18 cellular contexts compared by ENCODE assay signal in the genomic region with DNA sequence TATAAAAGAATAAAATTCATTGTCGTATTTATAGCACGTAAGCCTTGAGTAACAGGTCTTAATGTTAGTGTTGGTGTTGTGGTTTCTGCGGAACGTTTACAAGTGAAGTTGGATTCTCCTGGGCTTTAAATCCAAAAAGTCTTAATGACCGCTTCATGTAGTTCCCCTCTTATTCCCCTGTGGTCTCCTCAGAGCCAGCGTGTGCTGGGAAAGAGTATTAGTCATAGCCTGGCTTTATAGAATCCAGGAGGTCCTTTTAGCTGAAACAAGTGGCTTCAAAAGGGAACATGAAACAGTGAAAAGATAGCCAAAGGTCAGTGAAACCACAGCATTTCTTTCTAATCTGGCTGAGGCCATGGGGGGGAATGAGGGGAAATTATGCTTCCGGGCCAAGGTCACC.
DNase-seq lines count a peak whose midpoint lies in the region; ATAC-seq and TF ChIP-seq lines count a peak whose summit lies in the region.
"Had no signal": no experiment of that assay in that cellular context is flagged by ENCODE, and none has a peak within 500 bp of the region (broad histone marks: within the 10 kb centered on the region; RNA-seq: fewer than 3 reads in every experiment).

No MANE protein-coding gene starts in this region.

- H3K4ac ChIP-seq in neuronal stem cell (ENCODE audit: low read length): no peak overlapping the region

- H2BK5ac ChIP-seq in neuronal stem cell (ENCODE audit: low read length): no peak overlapping the region

- H3K4me2 ChIP-seq in SK-N-SH (no peak overlapping the region), neuronal stem cell (ENCODE audit: insufficient read depth, low read length, poor library complexity, severe bottlenecking) (no peak overlapping the region)

- H4K91ac ChIP-seq in neuronal stem cell (ENCODE audit: low read depth, low read length, poor library complexity): no peak overlapping the region

- H3K9me2 ChIP-seq in SK-N-SH: no peaks in the 10 kb centered on the region

- H3K27ac ChIP-seq in SK-N-SH (ENCODE audit: low read depth in 2 of 2, low read length in 1 of 2): no peak overlapping the region; a peak in 1 of 4 replicates
- H3K27ac ChIP-seq in neuronal stem cell (replicated peaks; ENCODE audit: low read length): no peak overlapping the region
- H3K27ac ChIP-seq: 22Rv1, HL-60, spleen had no signal

- POLR2A ChIA-PET in SK-N-SH (lab: Yijun Ruan, JAX): no interaction called here

- DNase-seq in SK-N-SH (no peak), T1000 (lab: John Stamatoyannopoulos, UW) (peak; percentile 4), fibroblast of villous mesenchyme (ENCODE audit: low read depth) (peak; percentile 45), smooth muscle cell of the brain vasculature (ENCODE audit: low read depth, low spot score) (peak; percentile 28), DMS79 (lab: John Stamatoyannopoulos, UW) (no peak), neuronal stem cell (ENCODE audit: low spot score) (no peak), KBM-7 (no peak)
- DNase-seq: activated CD8-positive, alpha-beta T cell treated with anti-CD3 and anti-CD28 coated beads for 36 hours; Calu3; endodermal cell; HFFc6; hypothalamus; spleen had no signal

- H3K36me3 ChIP-seq in SK-N-SH (replicated peaks in 1 of 2; ENCODE audit: control insufficient read depth in 1 of 2, insufficient read depth in 2 of 2, low read length in 1 of 2): no peaks in the 10 kb centered on the region
- H3K36me3 ChIP-seq in neuronal stem cell (replicated peaks in 1 of 2; ENCODE audit: control insufficient read depth in 2 of 2, insufficient read depth in 2 of 2, low read length in 2 of 2): no peaks in the 10 kb centered on the region
- H3K36me3 ChIP-seq: breast epithelium had no signal

- no peak for ATAC-seq in SK-N-SH treated with all-trans-retinoic acid at 6 μM for 48 hours
- ATAC-seq: activated CD8-positive, alpha-beta T cell treated with anti-CD3 and anti-CD28 coated beads for 36 hours had no signal

- no peaks in the 10 kb centered on the region for H3K27me3 ChIP-seq in SK-N-SH (ENCODE audit: insufficient read depth)
- H3K27me3 ChIP-seq in neuronal stem cell (ENCODE audit: control insufficient read depth in 3 of 3, insufficient read depth in 3 of 3, low read depth in 1 of 3, low read length in 3 of 3): no peaks in the 10 kb centered on the region
- H3K27me3 ChIP-seq: spleen had no signal

- no peak overlapping the region for H2AFZ ChIP-seq in SK-N-SH (ENCODE audit: low read depth)
- H2AFZ ChIP-seq in neuronal stem cell (ENCODE audit: low read length): no peak overlapping the region

- no peaks in the 10 kb centered on the region for H3K79me1 ChIP-seq in neuronal stem cell (ENCODE audit: low read depth, low read length)

- H3K4me3 ChIP-seq in SK-N-SH (ENCODE audit: low read depth in 2 of 2, low read length in 1 of 2) (no peak overlapping the region), fibroblast of villous mesenchyme (ENCODE audit: low read depth, low read length) (no peak overlapping the region), neuronal stem cell (ENCODE audit: low read length in 2 of 2) (no peak overlapping the region)
- H3K4me3 ChIP-seq: breast epithelium, lung, spleen had no signal

- no peaks in the 10 kb centered on the region for H4K20me1 ChIP-seq in SK-N-SH (ENCODE audit: insufficient read depth)

- no peak overlapping the region for H2BK12ac ChIP-seq in neuronal stem cell (ENCODE audit: low read length)

- no peak for TF ChIP-seq RAD21 in SK-N-SH (IDR thresholded peaks at IDR 0.05; ENCODE audit: low read length)

- H3F3A ChIP-seq in SK-N-SH (replicated peaks; ENCODE audit: insufficient read depth): peaks cover 11% of the 10 kb centered on the region

- H3K79me2 ChIP-seq in SK-N-SH (ENCODE audit: insufficient read depth): no peaks in the 10 kb centered on the region

- no peak overlapping the region for H3K18ac ChIP-seq in neuronal stem cell (ENCODE audit: low read length)

- H2BK120ac ChIP-seq in neuronal stem cell (ENCODE audit: low read depth, low read length): no peak overlapping the region

- no peak overlapping the region for H4K8ac ChIP-seq in neuronal stem cell (ENCODE audit: low read depth, low read length)

- no peak overlapping the region for H3K14ac ChIP-seq in neuronal stem cell (ENCODE audit: low read length)

- no peak overlapping the region for H3K9ac ChIP-seq in SK-N-SH
- H3K9ac ChIP-seq in neuronal stem cell (ENCODE audit: low read depth, low read length, poor library complexity): no peak overlapping the region

- H3K9me3 ChIP-seq in SK-N-SH (no peaks in the 10 kb centered on the region), neuronal stem cell (replicated peaks in 1 of 2; ENCODE audit: control insufficient read depth in 2 of 2, insufficient read depth in 1 of 2, low read depth in 1 of 2, low read length in 2 of 2) (no peaks in the 10 kb centered on the region)
- H3K9me3 ChIP-seq: breast epithelium, spleen had no signal

- TF ChIP-seq EP300 in SK-N-SH (IDR thresholded peaks at IDR 0.05; ENCODE audit: borderline replicate concordance in 1 of 2, low read depth in 1 of 2, low read length in 1 of 2): no peak

- no peak overlapping the region for H2BK15ac ChIP-seq in neuronal stem cell (ENCODE audit: low read length)

- no peak overlapping the region for H2AK5ac ChIP-seq in neuronal stem cell (ENCODE audit: low read depth, low read length)

- CTCF ChIA-PET in SK-N-SH (lab: Yijun Ruan, JAX): no interaction called here

- no peak overlapping the region for H3K23ac ChIP-seq in neuronal stem cell (ENCODE audit: low read depth, low read length, poor library complexity)

- in situ Hi-C loops in KBM-7 (cut with MboI; ENCODE audit: low pct_unique_long_range_greater_than_20kb, low sequenced_read_pairs): no loop called here

- TF ChIP-seq CTCF in SK-N-SH (IDR thresholded peaks at IDR 0.05) (no peak), fibroblast of villous mesenchyme (IDR thresholded peaks at IDR 0.05; ENCODE audit: insufficient read depth, low read depth, low read length) (no peak)

- H3K4me1 ChIP-seq in SK-N-SH (ENCODE audit: control insufficient read depth in 1 of 2, insufficient read depth in 2 of 2, low read depth in 1 of 2, low read length in 1 of 2): peaks cover 4 to 7% of the 10 kb centered on the region in 2 experiments; a peak in 2 of 4 replicates
- H3K4me1 ChIP-seq in neuronal stem cell (ENCODE audit: control insufficient read depth in 2 of 2, insufficient read depth in 1 of 2, low read depth in 1 of 2, low read length in 2 of 2): no peaks in the 10 kb centered on the region
- H3K4me1 ChIP-seq: breast epithelium, spleen had no signal

- 52% methylated on average over 7 of the region's 7 CpGs for WGBS in SK-N-SH (ENCODE audit: low lambda C conversion rate)
- WGBS in neuronal stem cell (ENCODE audit: extremely low coverage in 2 of 2, insufficient read length in 2 of 2, insufficient replicate concordance in 1 of 2), 2 donors: no CpG with 5 or more reads among the region's 7 CpGs

TF ChIP-seq in SK-N-SH, 30 proteins besides CTCF, POLR2A, EP300 and RAD21:
- TF ChIP-seq, protein P1, sequence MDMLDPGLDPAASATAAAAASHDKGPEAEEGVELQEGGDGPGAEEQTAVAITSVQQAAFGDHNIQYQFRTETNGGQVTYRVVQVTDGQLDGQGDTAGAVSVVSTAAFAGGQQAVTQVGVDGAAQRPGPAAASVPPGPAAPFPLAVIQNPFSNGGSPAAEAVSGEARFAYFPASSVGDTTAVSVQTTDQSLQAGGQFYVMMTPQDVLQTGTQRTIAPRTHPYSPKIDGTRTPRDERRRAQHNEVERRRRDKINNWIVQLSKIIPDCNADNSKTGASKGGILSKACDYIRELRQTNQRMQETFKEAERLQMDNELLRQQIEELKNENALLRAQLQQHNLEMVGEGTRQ (IDR thresholded peaks at IDR 0.05; ENCODE audit: borderline replicate concordance, low read depth, low read length): no peak
- peak; percentile 41; the same call in 1 of the 2 replicates for TF ChIP-seq TCF12 (IDR thresholded peaks at IDR 0.05)
- TF ChIP-seq YY1 (IDR thresholded peaks at IDR 0.05; ENCODE audit: low read depth): no peak
- 0 out of 2 replicates have a peak, but pooled peaks have one; percentile 3 for TF ChIP-seq FOSL2 (IDR thresholded peaks at IDR 0.05; ENCODE audit: borderline replicate concordance, low read depth)
- no peak for TF ChIP-seq MEF2A (IDR thresholded peaks at IDR 0.05; ENCODE audit: borderline replicate concordance, low read depth)
- TF ChIP-seq NRF1 (IDR thresholded peaks at IDR 0.05; ENCODE audit: low read depth, low read length): no peak

TF ChIP-seq in SK-N-SH treated with all-trans-retinoic acid at 6 μM for 48 hours, 23 proteins besides CTCF, POLR2A, EP300 and RAD21:
- TF ChIP-seq GLIS3 (CRISPR knock-in tag; IDR thresholded peaks at IDR 0.05): no peak
- TF ChIP-seq, protein P2, sequence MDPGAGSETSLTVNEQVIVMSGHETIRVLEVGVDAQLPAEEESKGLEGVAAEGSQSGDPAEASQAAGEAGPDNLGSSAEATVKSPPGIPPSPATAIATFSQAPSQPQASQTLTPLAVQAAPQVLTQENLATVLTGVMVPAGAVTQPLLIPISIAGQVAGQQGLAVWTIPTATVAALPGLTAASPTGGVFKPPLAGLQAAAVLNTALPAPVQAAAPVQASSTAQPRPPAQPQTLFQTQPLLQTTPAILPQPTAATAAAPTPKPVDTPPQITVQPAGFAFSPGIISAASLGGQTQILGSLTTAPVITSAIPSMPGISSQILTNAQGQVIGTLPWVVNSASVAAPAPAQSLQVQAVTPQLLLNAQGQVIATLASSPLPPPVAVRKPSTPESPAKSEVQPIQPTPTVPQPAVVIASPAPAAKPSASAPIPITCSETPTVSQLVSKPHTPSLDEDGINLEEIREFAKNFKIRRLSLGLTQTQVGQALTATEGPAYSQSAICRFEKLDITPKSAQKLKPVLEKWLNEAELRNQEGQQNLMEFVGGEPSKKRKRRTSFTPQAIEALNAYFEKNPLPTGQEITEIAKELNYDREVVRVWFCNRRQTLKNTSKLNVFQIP (CRISPR knock-in tag; IDR thresholded peaks at IDR 0.05; ENCODE audit: borderline replicate concordance, low read depth): no peak

Comparison
In these comparisons a context has a peak if more than half of its experiments do, and no peak if none do; other contexts are left out.
1. DNase-seq: peak in T1000 (single experiment), fibroblast of villous mesenchyme (single experiment) and smooth muscle cell of the brain vasculature (single experiment); none in SK-N-SH (single experiment), DMS79 (single experiment), neuronal stem cell (single experiment) and KBM-7 (single experiment).